In genomic region chr3:196142674-196142988, GRCh38 we compare ENCODE assay signal across 12 cellular contexts.
A peak's percentile ranks its signal among the peaks of the same experiment; 100 is the strongest.
DNase-seq lines count a peak whose midpoint lies in the region; ATAC-seq and TF ChIP-seq lines count a peak whose summit lies in the region.
"Had no signal": no experiment of that assay in that cellular context is flagged by ENCODE, and none has a peak within 500 bp of the region (broad histone marks: within the 10 kb centered on the region; RNA-seq: fewer than 3 reads in every experiment).

No MANE protein-coding gene starts in this region.

- H3K27me3 Mint-ChIP-seq in HFFc6 (ENCODE audit: insufficient read depth) (peaks cover 12% of the 10 kb centered on the region), MCF 10A (ENCODE audit: insufficient read depth, unreplicated experiment) (no peaks in the 10 kb centered on the region)
- no peaks in the 10 kb centered on the region for H3K27me3 Mint-ChIP-seq in stimulated activated naive B cell treated with anti-CD40 and anti-IgM and Interleukin-4, amounts not matched to agents 10 μg/mL and 1 μg/mL and 100 μg/mL, for 72 hours
- H3K27me3 Mint-ChIP-seq: activated T-helper 17 cell treated with anti-CD3 and anti-CD28 coated beads, Interleukin-2, amount 50 U/mL, for 72 hours had no signal

- CTCF ChIA-PET in MCF 10A (lab: Yijun Ruan, JAX): interaction anchor here (0.5 to 1.9 kb wide), 5 partner anchors 15 to 71 kb away, joined by 3 to 9 read pairs (median 3); no protein-coding TSS in a partner anchor

- H3K36me3 Mint-ChIP-seq in HFFc6 (ENCODE audit: low read depth): peaks cover 5% of the 10 kb centered on the region
- H3K36me3 Mint-ChIP-seq in MCF 10A (ENCODE audit: insufficient read depth, unreplicated experiment): no peaks in the 10 kb centered on the region
- peaks cover 0 to 3% of the 10 kb centered on the region in 2 donors for H3K36me3 Mint-ChIP-seq in stimulated activated naive B cell treated with anti-CD40 and anti-IgM and Interleukin-4, amounts not matched to agents 10 μg/mL and 1 μg/mL and 100 μg/mL, for 72 hours

- BruUV-seq in MCF 10A (replicated peaks; lab: Mats Ljungman, UMichigan): no TSS peak

- H3K4me1 Mint-ChIP-seq in HFFc6 (ENCODE audit: low read depth) (peaks cover 22% of the 10 kb centered on the region), MCF 10A (ENCODE audit: insufficient read depth, unreplicated experiment) (peaks cover 43% of the 10 kb centered on the region)
- peaks cover 23 to 46% of the 10 kb centered on the region in 2 donors for H3K4me1 Mint-ChIP-seq in stimulated activated naive B cell treated with anti-CD40 and anti-IgM and Interleukin-4, amounts not matched to agents 10 μg/mL and 1 μg/mL and 100 μg/mL, for 72 hours

- H3K27ac ChIP-seq in lower lobe of right lung: peak overlapping the region; percentile 56

- ATAC-seq in lower lobe of right lung (no peak), HG02588 (IDR thresholded peaks at IDR 0.05; ENCODE audit: unreplicated experiment) (no peak), HG02970 (IDR thresholded peaks at IDR 0.05; ENCODE audit: low FRiP score, unreplicated experiment) (no peak), GM18505 (IDR thresholded peaks at IDR 0.05; ENCODE audit: unreplicated experiment) (no peak)
- ATAC-seq in stimulated activated naive B cell treated with anti-CD40 and anti-IgM and Interleukin-4, amounts not matched to agents 10 μg/mL and 1 μg/mL and 100 μg/mL, for 72 hours (replicated peaks): no peak
- ATAC-seq: activated CD8-positive, alpha-beta T cell treated with anti-CD3 and anti-CD28 coated beads, Interleukin-2, amount 10 ng/mL, durations not matched to agents 7 days and 5 days; activated T-helper 17 cell treated with anti-CD3 and anti-CD28 coated beads, Interleukin-2, amount 50 U/mL, for 72 hours; stimulated activated naive CD8-positive, alpha-beta T cell treated with anti-CD3 and anti-CD28 coated beads, Interleukin-15, Interleukin-2, amounts not matched to agents 100 U/mL and 50 U/mL, for 24 hours had no signal

- H3K4me1 ChIP-seq in lower lobe of right lung: peaks cover 14% of the 10 kb centered on the region

- H3K4me3 Mint-ChIP-seq in HFFc6 (0 out of 2 replicates have a peak overlapping the region, but pooled peaks have one; percentile 27), MCF 10A (ENCODE audit: unreplicated experiment) (peak overlapping the region; percentile 54)
- no peak overlapping the region for H3K4me3 Mint-ChIP-seq in stimulated activated naive B cell treated with anti-CD40 and anti-IgM and Interleukin-4, amounts not matched to agents 10 μg/mL and 1 μg/mL and 100 μg/mL, for 72 hours
- H3K4me3 Mint-ChIP-seq: activated CD8-positive, alpha-beta T cell treated with anti-CD3 and anti-CD28 coated beads, Interleukin-2, amount 10 ng/mL, durations not matched to agents 7 days and 5 days; activated T-helper 17 cell treated with anti-CD3 and anti-CD28 coated beads, Interleukin-2, amount 50 U/mL, for 72 hours had no signal

- H3K27me3 ChIP-seq in lower lobe of right lung (ENCODE audit: low read depth): no peaks in the 10 kb centered on the region

- no peaks in the 10 kb centered on the region for H3K9me3 ChIP-seq in lower lobe of right lung

- H3K27ac Mint-ChIP-seq in HFFc6: no peak overlapping the region
- no peak overlapping the region for H3K27ac Mint-ChIP-seq in MCF 10A (ENCODE audit: low read depth, unreplicated experiment)
- H3K27ac Mint-ChIP-seq in stimulated activated naive B cell treated with anti-CD40 and anti-IgM and Interleukin-4, amounts not matched to agents 10 μg/mL and 1 μg/mL and 100 μg/mL, for 72 hours: peak overlapping the region; percentile 48
- H3K27ac Mint-ChIP-seq: activated CD8-positive, alpha-beta T cell treated with anti-CD3 and anti-CD28 coated beads, Interleukin-2, amount 10 ng/mL, durations not matched to agents 7 days and 5 days; activated T-helper 17 cell treated with anti-CD3 and anti-CD28 coated beads, Interleukin-2, amount 50 U/mL, for 72 hours had no signal

- TF ChIP-seq POLR2A in GM18505 (IDR thresholded peaks at IDR 0.05; ENCODE audit: borderline replicate concordance, extremely low read depth, insufficient read depth, insufficient read length): no peak

- H3K36me3 ChIP-seq in lower lobe of right lung: no peaks in the 10 kb centered on the region

- no peak for DNase-seq in HFFc6
- no peak for DNase-seq in MCF 10A (ENCODE audit: unreplicated experiment)
- DNase-seq in lower lobe of right lung: no peak
- DNase-seq in stimulated activated naive B cell treated with anti-CD40 and anti-IgM and Interleukin-4, amounts not matched to agents 10 μg/mL and 1 μg/mL and 100 μg/mL, for 72 hours: no peak
- DNase-seq in ureter (ENCODE audit: low spot score): no peak
- DNase-seq: activated CD8-positive, alpha-beta T cell treated with anti-CD3 and anti-CD28 coated beads, Interleukin-2, amount 10 ng/mL, durations not matched to agents 7 days and 5 days; NCI-H524; stimulated activated naive CD8-positive, alpha-beta T cell treated with anti-CD3 and anti-CD28 coated beads, Interleukin-15, Interleukin-2, amounts not matched to agents 100 U/mL and 50 U/mL, for 24 hours had no signal

- no peak for TF ChIP-seq CTCF in HFFc6 (IDR thresholded peaks at IDR 0.05)
- no peak for TF ChIP-seq CTCF in MCF 10A (IDR thresholded peaks at IDR 0.05; ENCODE audit: unreplicated experiment)
- TF ChIP-seq CTCF in lower lobe of right lung (IDR thresholded peaks at IDR 0.05): no peak

- intact Hi-C loops in MCF 10A (cut with micrococcal nuclease): loop anchor here (2.0 kb wide), 1 partner anchor 62 kb away; no protein-coding TSS in a partner anchor
- intact Hi-C loops in lower lobe of right lung (cut with DNase I): no loop called here

- H3K9me3 Mint-ChIP-seq in HFFc6: no peaks in the 10 kb centered on the region; the same call in 1 of the 2 replicates
- no peaks in the 10 kb centered on the region for H3K9me3 Mint-ChIP-seq in MCF 10A (ENCODE audit: unreplicated experiment)
- H3K9me3 Mint-ChIP-seq in stimulated activated naive B cell treated with anti-CD40 and anti-IgM and Interleukin-4, amounts not matched to agents 10 μg/mL and 1 μg/mL and 100 μg/mL, for 72 hours: no peaks in the 10 kb centered on the region
- H3K9me3 Mint-ChIP-seq: activated T-helper 17 cell treated with anti-CD3 and anti-CD28 coated beads, Interleukin-2, amount 50 U/mL, for 72 hours had no signal

- H3K4me3 ChIP-seq in lower lobe of right lung: peak overlapping the region; percentile 26

- POLR2A ChIA-PET in MCF 10A (lab: Yijun Ruan, JAX): interaction anchor here (0.9 to 3.2 kb wide), 7 partner anchors 8 to 69 kb away, joined by 4 to 36 read pairs (median 5); no protein-coding TSS in a partner anchor

Comparison
In these comparisons a context has a peak if more than half of its experiments do, and no peak if none do; other contexts are left out.
1. H3K4me3 Mint-ChIP-seq: peak in HFFc6 (single experiment) and MCF 10A (single experiment); none in stimulated activated naive B cell treated with anti-CD40 and anti-IgM and Interleukin-4, amounts not matched to agents 10 μg/mL and 1 μg/mL and 100 μg/mL, for 72 hours (0 of 2).